Comparison of ENCODE assay signal across 1 cellular context in genomic region chrX:21963736-21964135, GRCh38.
TF ChIP-seq lines count a peak whose summit lies in the region.

No MANE protein-coding gene starts in this region.

TF ChIP-seq in SK-N-SH treated with all-trans-retinoic acid at 6 μM for 48 hours, 23 proteins besides CTCF, POLR2A, EP300 and RAD21 (continued from another document):
- TF ChIP-seq PATZ1 (CRISPR knock-in tag; IDR thresholded peaks at IDR 0.05; ENCODE audit: borderline replicate concordance) = no peak
